In genomic region chr10:131230641-131231322, GRCh38 we compare ENCODE assay signal across 17 cellular contexts.
DNase-seq lines count a peak whose midpoint lies in the region; ATAC-seq, FAIRE-seq and TF ChIP-seq lines count a peak whose summit lies in the region.
"Had no signal": no experiment of that assay in that cellular context is flagged by ENCODE, and none has a peak within 500 bp of the region (broad histone marks: within the 10 kb centered on the region; RNA-seq: fewer than 3 reads in every experiment).

No MANE protein-coding gene starts in this region.

- CTCF ChIA-PET in H1 (lab: Charles Lee; ENCODE audit: partially characterized antibody), result interaction anchor here (0.6 to 1.1 kb wide), 3 partner anchors 18 to 79 kb away, joined by 3 read pairs; no protein-coding TSS in a partner anchor

- H4K91ac ChIP-seq in H1 (replicated peaks; ENCODE audit: insufficient read length, low read length) (no peak overlapping the region), neuronal stem cell (ENCODE audit: low read depth, low read length, poor library complexity) (no peak overlapping the region)

- no peak overlapping the region for H3K4me3 ChIP-seq in BLaER1
- H3K4me3 ChIP-seq in BLaER1 treated with 17β-estradiol and CSF1 and Interleukin-3, amounts not matched to agents 10 nM and 100 nM, result no peak overlapping the region
- H3K4me3 ChIP-seq in H1 (ENCODE audit: extremely low read depth in 1 of 4, insufficient read depth in 2 of 4, low read depth in 3 of 4, low read length in 4 of 4), result no peak overlapping the region
- no peak overlapping the region for H3K4me3 ChIP-seq in neuronal stem cell (ENCODE audit: low read length in 2 of 2)
- H3K4me3 ChIP-seq: A549, GM12878 had no signal

- H3K9ac ChIP-seq in BLaER1 (0 out of 2 replicates have a peak overlapping the region, but pooled peaks have one; percentile 1), H1 (replicated peaks in 1 of 4; ENCODE audit: extremely low read depth in 1 of 4, low read depth in 3 of 4, low read length in 3 of 4) (no peak overlapping the region), neuronal stem cell (ENCODE audit: low read depth, low read length, poor library complexity) (peak overlapping the region; percentile 24)
- H3K9ac ChIP-seq in BLaER1 treated with 17β-estradiol and CSF1 and Interleukin-3, amounts not matched to agents 10 nM and 100 nM, result peak overlapping the region in 5 of 11 experiments; percentile 11 to 66 (median 48); a peak in 7 of 22 replicates

- H3K56ac ChIP-seq in H1 (replicated peaks; ENCODE audit: insufficient read length, low read depth, low read length), result no peak overlapping the region

- H3K9me3 ChIP-seq in BLaER1, result peaks cover 11% of the 10 kb centered on the region
- peaks cover 19 to 43% (median 27%) of the 10 kb centered on the region in 11 experiments for H3K9me3 ChIP-seq in BLaER1 treated with 17β-estradiol and CSF1 and Interleukin-3, amounts not matched to agents 10 nM and 100 nM (replicated peaks in 1 of 11)
- no peaks in the 10 kb centered on the region; a peak in 2 of 4 replicates for H3K9me3 ChIP-seq in H1 (ENCODE audit: insufficient read depth in 2 of 2, low read depth in 1 of 2, low read length in 1 of 2)
- peaks cover 0 to 6% of the 10 kb centered on the region in 2 donors for H3K9me3 ChIP-seq in neuronal stem cell (replicated peaks in 1 of 2; ENCODE audit: control insufficient read depth in 2 of 2, insufficient read depth in 1 of 2, low read depth in 1 of 2, low read length in 2 of 2)
- H3K9me3 ChIP-seq: A549, BE2C had no signal

- H3K18ac ChIP-seq in H1 (ENCODE audit: extremely low read depth, low read length) (no peak overlapping the region; the same call in 1 of the 2 replicates), neuronal stem cell (ENCODE audit: low read length) (no peak overlapping the region)

- H2BK15ac ChIP-seq in H1 (ENCODE audit: low read length) (no peak overlapping the region), neuronal stem cell (ENCODE audit: low read length) (no peak overlapping the region)

- no peak overlapping the region for H2BK20ac ChIP-seq in H1 (ENCODE audit: low read length)

- ATAC-seq in GM18505 (IDR thresholded peaks at IDR 0.05; ENCODE audit: unreplicated experiment), result no peak
- ATAC-seq: A549, GM12878, HepG2 had no signal

- H3K27me3 ChIP-seq in BLaER1 (no peaks in the 10 kb centered on the region), H1 (replicated peaks in 1 of 4; ENCODE audit: control insufficient read depth in 3 of 4, extremely low read depth in 1 of 4, insufficient read depth in 3 of 4, low read length in 3 of 4) (no peaks in the 10 kb centered on the region), neuronal stem cell (ENCODE audit: control insufficient read depth in 3 of 3, insufficient read depth in 3 of 3, low read depth in 1 of 3, low read length in 3 of 3) (no peaks in the 10 kb centered on the region)
- peaks cover 0 to 22% (median 0%) of the 10 kb centered on the region in 11 experiments; a peak in 6 of 22 replicates for H3K27me3 ChIP-seq in BLaER1 treated with 17β-estradiol and CSF1 and Interleukin-3, amounts not matched to agents 10 nM and 100 nM
- H3K27me3 ChIP-seq: BE2C had no signal

- TF ChIP-seq CTCF in H1 (IDR thresholded peaks at IDR 0.05; ENCODE audit: control extremely low read depth in 1 of 3, insufficient read depth in 1 of 3, low read depth in 1 of 3, low read length in 3 of 3), result no peak

- H2BK12ac ChIP-seq in H1 (ENCODE audit: low read depth, low read length) (no peak overlapping the region), neuronal stem cell (ENCODE audit: low read length) (no peak overlapping the region)

- H3K14ac ChIP-seq in H1 (ENCODE audit: insufficient read length) (no peak overlapping the region), neuronal stem cell (ENCODE audit: low read length) (no peak overlapping the region)

- H2BK5ac ChIP-seq in H1 (ENCODE audit: low read depth, low read length), result 0 out of 2 replicates have a peak overlapping the region, but pooled peaks have one; percentile 44
- no peak overlapping the region for H2BK5ac ChIP-seq in neuronal stem cell (ENCODE audit: low read length)

- no peak for TF ChIP-seq EP300 in H1 (IDR thresholded peaks at IDR 0.05; ENCODE audit: borderline replicate concordance in 1 of 2, low read depth in 2 of 2, low read length in 2 of 2)

- H2BK120ac ChIP-seq in H1 (replicated peaks; ENCODE audit: low read depth, low read length) (no peak overlapping the region), neuronal stem cell (ENCODE audit: low read depth, low read length) (no peak overlapping the region)

- H4K8ac ChIP-seq in H1 (ENCODE audit: extremely low read depth, insufficient read depth, low read length) (peak overlapping the region; percentile 71), neuronal stem cell (ENCODE audit: low read depth, low read length) (no peak overlapping the region)

- POLR2A ChIA-PET in H1 (lab: Charles Lee; ENCODE audit: partially characterized antibody), result no interaction called here

- no peak overlapping the region for H4K5ac ChIP-seq in H1 (ENCODE audit: insufficient read length, low read depth, low read length)

- H4K20me1 ChIP-seq in BLaER1 (peaks cover 17% of the 10 kb centered on the region), H1 (replicated peaks in 1 of 2; ENCODE audit: control insufficient read depth in 1 of 2, insufficient read depth in 2 of 2, low read length in 2 of 2) (peaks cover 0 to 3% of the 10 kb centered on the region in 2 experiments)
- H4K20me1 ChIP-seq in BLaER1 treated with 17β-estradiol and CSF1 and Interleukin-3, amounts not matched to agents 10 nM and 100 nM, result no peaks in the 10 kb centered on the region

- H3K79me1 ChIP-seq in H1 (ENCODE audit: low read depth, low read length) (no peaks in the 10 kb centered on the region; the same call in 1 of the 2 replicates), neuronal stem cell (ENCODE audit: low read depth, low read length) (no peaks in the 10 kb centered on the region)

- H2AFZ ChIP-seq in H1 (ENCODE audit: low read length), result no peak overlapping the region
- H2AFZ ChIP-seq in neuronal stem cell (ENCODE audit: low read length), result no peak overlapping the region

- H3K4me1 ChIP-seq in BLaER1 (peaks cover 94% of the 10 kb centered on the region), H1 (replicated peaks in 1 of 4; ENCODE audit: control insufficient read depth in 3 of 4, insufficient read depth in 4 of 4, low read length in 3 of 4) (peaks cover 0 to 13% (median 5%) of the 10 kb centered on the region in 4 experiments; a peak in 3 of 7 replicates), neuronal stem cell (ENCODE audit: control insufficient read depth in 2 of 2, insufficient read depth in 1 of 2, low read depth in 1 of 2, low read length in 2 of 2) (peaks cover 0 to 4% of the 10 kb centered on the region in 2 donors)
- H3K4me1 ChIP-seq in BLaER1 treated with 17β-estradiol and CSF1 and Interleukin-3, amounts not matched to agents 10 nM and 100 nM, result peaks cover 0 to 94% (median 74%) of the 10 kb centered on the region in 10 experiments; a peak in 18 of 20 replicates
- H3K4me1 ChIP-seq: A549, BE2C had no signal

- no peak for TF ChIP-seq RAD21 in H1 (IDR thresholded peaks at IDR 0.05 in 1 of 2, conservative IDR thresholded peaks at IDR 0.05 in 1 of 2; ENCODE audit: low read depth in 2 of 2, low read length in 2 of 2)

- TF ChIP-seq POLR2A in H1 (IDR thresholded peaks at IDR 0.05; ENCODE audit: control extremely low read depth in 1 of 2, low read depth in 2 of 2, low read length in 2 of 2) (no peak), GM18505 (IDR thresholded peaks at IDR 0.05; ENCODE audit: borderline replicate concordance, extremely low read depth, insufficient read depth, insufficient read length) (no peak)

- H3K36me3 ChIP-seq in BLaER1 (peaks cover 51% of the 10 kb centered on the region), H1 (ENCODE audit: control insufficient read depth in 2 of 4, insufficient read depth in 4 of 4, low read length in 3 of 4) (no peaks in the 10 kb centered on the region), neuronal stem cell (replicated peaks in 1 of 2; ENCODE audit: control insufficient read depth in 2 of 2, insufficient read depth in 2 of 2, low read length in 2 of 2) (no peaks in the 10 kb centered on the region)
- peaks cover 0 to 33% (median 11%) of the 10 kb centered on the region in 11 experiments; a peak in 11 of 22 replicates for H3K36me3 ChIP-seq in BLaER1 treated with 17β-estradiol and CSF1 and Interleukin-3, amounts not matched to agents 10 nM and 100 nM
- H3K36me3 ChIP-seq: BE2C had no signal

- H3K27ac ChIP-seq in BLaER1 (peak overlapping the region; percentile 74), H1 (ENCODE audit: low read depth, low read length) (no peak overlapping the region), neuronal stem cell (replicated peaks; ENCODE audit: low read length) (no peak overlapping the region)
- peak overlapping the region in 6 of 11 experiments; percentile 31 to 80 (median 68); a peak in 10 of 22 replicates for H3K27ac ChIP-seq in BLaER1 treated with 17β-estradiol and CSF1 and Interleukin-3, amounts not matched to agents 10 nM and 100 nM
- H3K27ac ChIP-seq: A549 had no signal

- H2AK5ac ChIP-seq in H1 (ENCODE audit: low read depth, low read length) (no peak overlapping the region), neuronal stem cell (ENCODE audit: low read depth, low read length) (no peak overlapping the region)

- FAIRE-seq in H1 (lab: Jason Lieb, UNC), result no peak
- FAIRE-seq: A549, GM12878, HepG2, HTR-8/SVneo had no signal

- 86% methylated on average over 15 of the region's 15 CpGs; no CpG with 5 or more reads in 1 of the 2 experiments for WGBS in H1 (ENCODE audit: extremely low coverage in 1 of 2, insufficient coverage in 1 of 2, insufficient read length in 1 of 2, insufficient replicate concordance in 2 of 2, low coverage in 1 of 2, low lambda C conversion rate in 2 of 2, missing lambda C conversion rate in 1 of 2), 2 experiments
- WGBS in neuronal stem cell (ENCODE audit: extremely low coverage in 2 of 2, insufficient read length in 2 of 2, insufficient replicate concordance in 1 of 2), 2 donors, result no CpG with 5 or more reads among the region's 15 CpGs

- H3K23me2 ChIP-seq in H1 (ENCODE audit: low read depth, low read length), result no peaks in the 10 kb centered on the region

- H3K4ac ChIP-seq in H1 (replicated peaks; ENCODE audit: insufficient read length, low read depth, low read length) (no peak overlapping the region), neuronal stem cell (ENCODE audit: low read length) (peak overlapping the region; percentile 10)

- H3K23ac ChIP-seq in H1 (ENCODE audit: insufficient read length) (no peak overlapping the region), neuronal stem cell (ENCODE audit: low read depth, low read length, poor library complexity) (peak overlapping the region; percentile 56)

- H3K4me2 ChIP-seq in BLaER1, result peak overlapping the region; percentile 88
- peak overlapping the region in 9 of 11 experiments; percentile 55 to 86 (median 79); a peak in 19 of 22 replicates for H3K4me2 ChIP-seq in BLaER1 treated with 17β-estradiol and CSF1 and Interleukin-3, amounts not matched to agents 10 nM and 100 nM
- no peak overlapping the region for H3K4me2 ChIP-seq in H1 (ENCODE audit: insufficient read depth in 1 of 2, low read depth in 2 of 2, low read length in 2 of 2)
- no peak overlapping the region for H3K4me2 ChIP-seq in neuronal stem cell (ENCODE audit: insufficient read depth, low read length, poor library complexity, severe bottlenecking)
- H3K4me2 ChIP-seq: A549 had no signal

- DNase-seq in H1 (ENCODE audit: low read depth in 1 of 2, low spot score in 2 of 2), result no peak
- DNase-seq in neuronal stem cell (ENCODE audit: low spot score), result no peak
- no peak for DNase-seq in C1 segment of cervical spinal cord (lab: John Stamatoyannopoulos, UW)
- DNase-seq in retina, result no peak
- no peak for DNase-seq in NCI-H1694 treated with DMSO at 0.1 percent for 48 hours (lab: John Stamatoyannopoulos, UW)
- DNase-seq: BE2C; CD4-positive, CD25-positive, alpha-beta regulatory T cell; DMS 273 treated with DMSO at 0.1 percent for 48 hours; GOT3; HCEC 1CT had no signal

- H3K79me2 ChIP-seq in H1 (ENCODE audit: control insufficient read depth in 1 of 2, insufficient read depth in 2 of 2, low read length in 2 of 2), result no peaks in the 10 kb centered on the region

Comparison
In these comparisons a context has a peak if more than half of its experiments do, and no peak if none do; other contexts are left out.
1. H3K27ac ChIP-seq: peak in BLaER1 (single experiment) and BLaER1 treated with 17β-estradiol and CSF1 and Interleukin-3, amounts not matched to agents 10 nM and 100 nM (6 of 11); none in H1 (single experiment) and neuronal stem cell (single experiment).
2. H3K4me2 ChIP-seq: peak in BLaER1 (single experiment) and BLaER1 treated with 17β-estradiol and CSF1 and Interleukin-3, amounts not matched to agents 10 nM and 100 nM (9 of 11); none in H1 (0 of 2) and neuronal stem cell (single experiment).
3. H3K9ac ChIP-seq: peak in BLaER1 (single experiment) and neuronal stem cell (single experiment); none in H1 (0 of 4).